In the genomic region with DNA sequence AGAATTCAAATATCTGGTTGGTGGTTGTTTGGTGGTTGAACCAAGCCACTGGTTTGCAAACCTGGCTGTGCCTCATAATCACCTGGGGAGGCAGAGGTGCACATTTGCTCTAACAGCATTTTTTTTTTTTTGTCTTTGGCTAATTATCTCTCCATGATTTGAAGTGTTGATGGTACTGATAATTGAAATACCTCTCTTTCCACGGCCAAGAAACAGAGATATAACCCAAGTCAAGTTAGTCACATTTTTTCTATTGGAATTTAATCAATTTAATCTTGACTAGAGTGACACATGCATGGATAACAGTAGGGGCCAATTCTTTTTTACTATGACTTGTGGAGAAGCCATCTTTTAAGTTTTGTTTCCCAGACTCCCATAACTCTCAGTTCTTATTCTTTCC, we compare ENCODE assay signal across 37 cellular contexts.
"Had no signal": no experiment of that assay in that cellular context is flagged by ENCODE, and none has a peak within 500 bp of the region (broad histone marks: within the 10 kb centered on the region; RNA-seq: fewer than 3 reads in every experiment).

No MANE protein-coding gene starts in this region.

- H3K27ac ChIP-seq: adrenal gland, body of pancreas, brain microvascular endothelial cell, breast epithelium, WERI-Rb-1 had no signal

- H3K4me1 Mint-ChIP-seq: activated CD4-positive, alpha-beta memory T cell treated with anti-CD3 and anti-CD28 coated beads, Interleukin-2, amount 10 ng/mL, durations not matched to agents 7 days and 5 days; activated CD4-positive, alpha-beta T cell treated with anti-CD3 and anti-CD28 coated beads for 36 hours; activated CD4-positive, alpha-beta T cell treated with anti-CD3 and anti-CD28 coated beads, Interleukin-2, amount 10 ng/mL, durations not matched to agents 7 days and 5 days; activated T-helper 17 cell treated with anti-CD3 and anti-CD28 coated beads, Interleukin-2, amount 50 U/mL, for 72 hours had no signal

- H3K27me3 Mint-ChIP-seq: activated CD4-positive, alpha-beta memory T cell treated with anti-CD3 and anti-CD28 coated beads, Interleukin-2, amount 10 ng/mL, durations not matched to agents 7 days and 5 days; activated CD4-positive, alpha-beta T cell treated with anti-CD3 and anti-CD28 coated beads for 36 hours; activated CD4-positive, alpha-beta T cell treated with anti-CD3 and anti-CD28 coated beads, Interleukin-2, amount 10 ng/mL, durations not matched to agents 7 days and 5 days; activated naive CD8-positive, alpha-beta T cell treated with anti-CD3 and anti-CD28 coated beads for 36 hours had no signal

- H3K27ac Mint-ChIP-seq: activated CD4-positive, alpha-beta memory T cell treated with anti-CD3 and anti-CD28 coated beads, Interleukin-2, amount 10 ng/mL, durations not matched to agents 7 days and 5 days; activated CD4-positive, alpha-beta T cell treated with anti-CD3 and anti-CD28 coated beads for 36 hours; activated CD4-positive, alpha-beta T cell treated with anti-CD3 and anti-CD28 coated beads, Interleukin-2, amount 10 ng/mL, durations not matched to agents 7 days and 5 days; activated naive CD4-positive, alpha-beta T cell treated with anti-CD3 and anti-CD28 coated beads for 36 hours; activated naive CD4-positive, alpha-beta T cell treated with anti-CD3 and anti-CD28 coated beads, Interleukin-2, amount 50 U/mL, for 72 hours; activated naive CD8-positive, alpha-beta T cell treated with anti-CD3 and anti-CD28 coated beads for 36 hours; activated T-cell treated with anti-CD3 and anti-CD28 coated beads, Interleukin-2, amount 50 U/mL, for 72 hours; activated T-helper 1 cell treated with anti-CD3 and anti-CD28 coated beads, Interleukin-12 subunit alpha, Interleukin-12 subunit beta, Interleukin-2, Interleukin-4 antibody, amounts not matched to agents 30 ng/mL and 10 ng/mL and 1 ng/mL, durations not matched to agents 14 hours and 24 hours and 36 hours; activated T-helper 17 cell treated with anti-CD3 and anti-CD28 coated beads, Interleukin-2, amount 50 U/mL, for 72 hours; T-helper 1 cell treated with Interleukin-12 subunit alpha and Interleukin-12 subunit beta and Interleukin-4 antibody, amounts not matched to agents 30 μg/mL and 1 μg/mL, for 36 hours; T-helper 2 cell treated with Interferon-gamma antibody and Interleukin-4, amounts not matched to agents 5 μg/mL and 100 μg/mL, for 36 hours; WTC11 had no signal

- ATAC-seq: activated CD4-positive, alpha-beta T cell treated with anti-CD3 and anti-CD28 coated beads for 36 hours; activated CD4-positive, CD25-positive, alpha-beta regulatory T cell treated with anti-CD3 and anti-CD28 coated beads, Interleukin-2, amount 50 U/mL, for 24 hours; activated naive CD4-positive, alpha-beta T cell treated with anti-CD3 and anti-CD28 coated beads, Interleukin-2, amount 50 U/mL, for 72 hours; activated T-cell treated with anti-CD3 and anti-CD28 coated beads, Interleukin-2, amount 50 U/mL, for 4 hours; activated T-cell treated with anti-CD3 and anti-CD28 coated beads, Interleukin-2, amount 50 U/mL, for 72 hours; activated T-helper 17 cell treated with anti-CD3 and anti-CD28 coated beads, Interleukin-2, amount 50 U/mL, for 72 hours; body of pancreas had no signal

- H3K4me3 Mint-ChIP-seq: activated CD4-positive, alpha-beta memory T cell treated with anti-CD3 and anti-CD28 coated beads, Interleukin-2, amount 10 ng/mL, durations not matched to agents 7 days and 5 days; activated CD4-positive, alpha-beta T cell treated with anti-CD3 and anti-CD28 coated beads for 36 hours; activated CD4-positive, alpha-beta T cell treated with anti-CD3 and anti-CD28 coated beads, Interleukin-2, amount 10 ng/mL, durations not matched to agents 7 days and 5 days; activated naive CD4-positive, alpha-beta T cell treated with anti-CD3 and anti-CD28 coated beads for 36 hours; activated naive CD8-positive, alpha-beta T cell treated with anti-CD3 and anti-CD28 coated beads for 36 hours; activated T-cell treated with anti-CD3 and anti-CD28 coated beads, Interleukin-2, amount 50 U/mL, for 4 hours; activated T-cell treated with anti-CD3 and anti-CD28 coated beads, Interleukin-2, amount 50 U/mL, for 72 hours; activated T-helper 1 cell treated with anti-CD3 and anti-CD28 coated beads, Interleukin-12 subunit alpha, Interleukin-12 subunit beta, Interleukin-2, Interleukin-4 antibody, amounts not matched to agents 30 ng/mL and 10 ng/mL and 1 ng/mL, durations not matched to agents 14 hours and 24 hours and 36 hours; activated T-helper 17 cell treated with anti-CD3 and anti-CD28 coated beads, Interleukin-2, amount 50 U/mL, for 72 hours; T-helper 1 cell treated with Interleukin-12 subunit alpha and Interleukin-12 subunit beta and Interleukin-4 antibody, amounts not matched to agents 30 μg/mL and 1 μg/mL, for 36 hours; T-helper 2 cell treated with Interferon-gamma antibody and Interleukin-4, amounts not matched to agents 5 μg/mL and 100 μg/mL, for 36 hours; WTC11 had no signal

- H3K4me1 ChIP-seq: adrenal gland, body of pancreas, breast epithelium had no signal

- H3K36me3 ChIP-seq: adrenal gland, brain microvascular endothelial cell, breast epithelium, WERI-Rb-1 had no signal

- H3K27me3 ChIP-seq: adrenal gland, body of pancreas, brain microvascular endothelial cell, breast epithelium had no signal

- DNase-seq: activated CD4-positive, alpha-beta memory T cell treated with anti-CD3 and anti-CD28 coated beads, Interleukin-2, amount 10 ng/mL, durations not matched to agents 7 days and 5 days; activated CD4-positive, alpha-beta T cell treated with anti-CD3 and anti-CD28 coated beads for 1 hour; activated CD4-positive, alpha-beta T cell treated with anti-CD3 and anti-CD28 coated beads for 36 hours; activated CD4-positive, alpha-beta T cell treated with anti-CD3 and anti-CD28 coated beads for 48 hours; activated CD4-positive, alpha-beta T cell treated with anti-CD3 and anti-CD28 coated beads, Interleukin-2, amount 10 ng/mL, durations not matched to agents 7 days and 5 days; activated CD4-positive, alpha-beta T cell treated with anti-CD3 and anti-CD28 coated beads, Interleukin-2, amount 50 U/mL, for 48 hours; activated CD4-positive, CD25-positive, alpha-beta regulatory T cell; activated CD8-positive, alpha-beta memory T cell treated with anti-CD3 and anti-CD28 coated beads, Interleukin-2, amount 50 U/mL, for 4 hours; activated effector memory CD4-positive, alpha-beta T cell treated with anti-CD3 and anti-CD28 coated beads, Interleukin-2, amount 50 U/mL, for 16 hours; activated gamma-delta T cell treated with Interleukin-2 at 50 U/mL for 16 hours; activated naive CD4-positive, alpha-beta T cell; activated naive CD4-positive, alpha-beta T cell treated with anti-CD3 and anti-CD28 coated beads for 36 hours; activated naive CD4-positive, alpha-beta T cell treated with anti-CD3 and anti-CD28 coated beads, Interleukin-2, amount 50 U/mL, for 16 hours; activated naive CD8-positive, alpha-beta T cell treated with anti-CD3 and anti-CD28 coated beads for 36 hours; activated T-cell treated with anti-CD3 and anti-CD28 coated beads for 4 hours; activated T-cell treated with anti-CD3 and anti-CD28 coated beads, Interleukin-2, amount 50 U/mL, for 1 hour; activated T-cell treated with anti-CD3 and anti-CD28 coated beads, Interleukin-2, amount 50 U/mL, for 4 hours; activated T-cell treated with anti-CD3 and anti-CD28 coated beads, Interleukin-2, amount 50 U/mL, for 72 hours; adrenal gland; amniotic stem cell; aorta; body of pancreas; central memory CD4-positive, alpha-beta T cell; SW 1271; T-helper 1 cell; T-helper 2 cell; T-helper 9 cell; WERI-Rb-1 had no signal

- H3K9me3 ChIP-seq: adrenal gland, body of pancreas, breast epithelium had no signal

- H3K9me3 Mint-ChIP-seq: activated T-cell treated with anti-CD3 and anti-CD28 coated beads, Interleukin-2, amount 50 U/mL, for 72 hours had no signal

- H3K4me3 ChIP-seq: adrenal gland, body of pancreas, breast epithelium had no signal
